ENCODE assay signal across 8 cellular contexts in the genomic region with DNA sequence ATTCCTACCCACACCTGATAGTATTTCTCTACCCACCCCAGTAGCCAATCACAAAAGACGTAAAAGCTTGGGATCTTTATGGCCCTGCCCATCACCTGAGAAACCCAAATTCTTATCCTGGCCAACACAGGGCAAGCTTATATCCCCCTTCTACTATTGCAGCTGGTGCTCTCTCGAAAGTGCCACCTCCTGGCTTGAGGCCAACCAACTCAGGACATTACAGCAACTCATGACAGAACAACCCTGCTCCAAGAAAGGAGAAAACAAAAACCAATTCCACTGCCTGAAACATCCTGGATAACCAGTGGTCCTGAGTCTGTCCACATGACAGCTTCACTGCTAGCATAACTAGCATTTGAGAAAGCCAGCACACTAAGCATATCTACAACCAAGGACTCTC.
"Had no signal": no experiment of that assay in that cellular context is flagged by ENCODE, and none has a peak within 500 bp of the region (broad histone marks: within the 10 kb centered on the region; RNA-seq: fewer than 3 reads in every experiment).

No MANE protein-coding gene starts in this region.

- H3K27ac ChIP-seq: GM23248, HL-60 had no signal

- ATAC-seq: HCT116, HepG2 had no signal

- H3K4me3 ChIP-seq: GM23248, HAP-1 had no signal

- H3K9me3 ChIP-seq: HAP-1 had no signal

- H3K36me3 ChIP-seq: HAP-1 had no signal

- H3K4me1 ChIP-seq: HAP-1 had no signal

- DNase-seq: GM23248, GOT3, H7, HFFc6 had no signal
